ENCODE assay signal across 14 cellular contexts in the genomic region with DNA sequence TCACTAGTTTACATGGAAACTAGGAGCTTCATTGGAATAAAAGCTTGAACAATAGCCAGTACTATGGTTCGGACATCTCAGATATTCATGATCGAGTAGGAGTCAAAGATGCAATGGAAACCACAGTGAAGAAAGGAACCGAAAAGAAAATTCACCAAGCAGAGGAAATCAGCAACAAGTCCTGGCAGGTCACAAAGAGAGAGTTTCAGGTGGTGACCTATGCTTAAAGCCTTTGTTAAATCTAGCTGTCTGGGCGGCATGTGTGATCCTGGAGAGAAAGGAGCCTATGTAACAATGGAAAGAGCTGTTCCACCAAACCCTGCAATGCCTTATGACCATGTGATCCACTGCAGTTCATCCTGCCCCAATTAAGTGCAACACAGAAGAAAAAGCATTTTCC.
DNase-seq lines count a peak whose midpoint lies in the region; ATAC-seq and TF ChIP-seq lines count a peak whose summit lies in the region.
"Had no signal": no experiment of that assay in that cellular context is flagged by ENCODE, and none has a peak within 500 bp of the region (broad histone marks: within the 10 kb centered on the region; RNA-seq: fewer than 3 reads in every experiment).

No MANE protein-coding gene starts in this region.

- peaks cover 41% of the 10 kb centered on the region for H3K4me1 Mint-ChIP-seq in dendritic cell treated with granulocyte-macrophage colony-stimulating factor and Interleukin-4, amounts not matched to agents 40 ng/mL and 50 ng/mL, for 4 days (ENCODE audit: low read depth)
- H3K4me1 Mint-ChIP-seq in activated CD4-positive, alpha-beta memory T cell treated with anti-CD3 and anti-CD28 coated beads for 36 hours (ENCODE audit: low read depth) = no peaks in the 10 kb centered on the region

- intact Hi-C loops in dendritic cell treated with granulocyte-macrophage colony-stimulating factor and Interleukin-4, amounts not matched to agents 40 ng/mL and 50 ng/mL, for 4 days (cut with micrococcal nuclease) = no loop called here
- intact Hi-C loops in activated CD4-positive, alpha-beta memory T cell treated with anti-CD3 and anti-CD28 coated beads for 36 hours (cut with micrococcal nuclease) = no loop called here
- intact Hi-C loops in stomach (cut with DNase I; ENCODE audit: low total_unique reads) = no loop called here

- H3K4me3 ChIP-seq in stomach = no peak overlapping the region
- H3K4me3 ChIP-seq: heart left ventricle, left ventricle myocardium inferior had no signal

- 78 to 92% (median 85%) methylated on average over 4 of the region's 4 CpGs for WGBS in stomach, 5 donors

- TF ChIP-seq CTCF in stomach (IDR thresholded peaks at IDR 0.05) = no peak

- no peaks in the 10 kb centered on the region for H3K36me3 Mint-ChIP-seq in dendritic cell treated with granulocyte-macrophage colony-stimulating factor and Interleukin-4, amounts not matched to agents 40 ng/mL and 50 ng/mL, for 4 days (ENCODE audit: low read depth)
- no peaks in the 10 kb centered on the region for H3K36me3 Mint-ChIP-seq in activated CD4-positive, alpha-beta memory T cell treated with anti-CD3 and anti-CD28 coated beads for 36 hours

- no peak for TF ChIP-seq POLR2A in stomach (IDR thresholded peaks at IDR 0.05)

- no peaks in the 10 kb centered on the region for H3K36me3 ChIP-seq in stomach
- H3K36me3 ChIP-seq: heart left ventricle, left ventricle myocardium inferior had no signal

- H3K4me1 ChIP-seq in stomach = no peaks in the 10 kb centered on the region
- H3K4me1 ChIP-seq: left ventricle myocardium inferior had no signal

- no peaks in the 10 kb centered on the region for H3K9me3 ChIP-seq in stomach
- H3K9me3 ChIP-seq: heart left ventricle, left ventricle myocardium inferior had no signal

- peak; percentile 76 for ATAC-seq in GM18867 (IDR thresholded peaks at IDR 0.05; ENCODE audit: unreplicated experiment)
- peak; percentile 45 for ATAC-seq in GM21529 (IDR thresholded peaks at IDR 0.05; ENCODE audit: unreplicated experiment)
- ATAC-seq in HG03135 (IDR thresholded peaks at IDR 0.05; ENCODE audit: unreplicated experiment) = peak; percentile 40
- ATAC-seq: heart left ventricle had no signal

- H3K27ac Mint-ChIP-seq in dendritic cell treated with granulocyte-macrophage colony-stimulating factor and Interleukin-4, amounts not matched to agents 40 ng/mL and 50 ng/mL, for 4 days = peak overlapping the region; percentile 79
- H3K27ac Mint-ChIP-seq in activated CD4-positive, alpha-beta memory T cell treated with anti-CD3 and anti-CD28 coated beads for 36 hours = no peak overlapping the region

- TF ChIP-seq EP300 in stomach (IDR thresholded peaks at IDR 0.05) = no peak

- no peak overlapping the region for H3K4me3 Mint-ChIP-seq in dendritic cell treated with granulocyte-macrophage colony-stimulating factor and Interleukin-4, amounts not matched to agents 40 ng/mL and 50 ng/mL, for 4 days
- H3K4me3 Mint-ChIP-seq in activated CD4-positive, alpha-beta memory T cell treated with anti-CD3 and anti-CD28 coated beads for 36 hours = no peak overlapping the region

- H3K27ac ChIP-seq in stomach = no peak overlapping the region
- H3K27ac ChIP-seq: heart left ventricle, left ventricle myocardium inferior had no signal

- in situ Hi-C loops in G401 (cut with HindIII; ENCODE audit: low sequenced_read_pairs) = no loop called here

- H3K27me3 ChIP-seq in stomach = no peaks in the 10 kb centered on the region
- H3K27me3 ChIP-seq: heart left ventricle had no signal

- H3K27me3 Mint-ChIP-seq in dendritic cell treated with granulocyte-macrophage colony-stimulating factor and Interleukin-4, amounts not matched to agents 40 ng/mL and 50 ng/mL, for 4 days = no peaks in the 10 kb centered on the region
- peaks cover 2% of the 10 kb centered on the region for H3K27me3 Mint-ChIP-seq in activated CD4-positive, alpha-beta memory T cell treated with anti-CD3 and anti-CD28 coated beads for 36 hours

- CTCF ChIA-PET in activated CD4-positive, alpha-beta memory T cell treated with anti-CD3 and anti-CD28 coated beads for 36 hours (lab: Charles Lee) = no interaction called here

- POLR2A ChIA-PET in activated CD4-positive, alpha-beta memory T cell treated with anti-CD3 and anti-CD28 coated beads for 36 hours (lab: Charles Lee) = no interaction called here

- no peaks in the 10 kb centered on the region for H3K9me3 Mint-ChIP-seq in dendritic cell treated with granulocyte-macrophage colony-stimulating factor and Interleukin-4, amounts not matched to agents 40 ng/mL and 50 ng/mL, for 4 days
- no peaks in the 10 kb centered on the region for H3K9me3 Mint-ChIP-seq in activated CD4-positive, alpha-beta memory T cell treated with anti-CD3 and anti-CD28 coated beads for 36 hours

- no peak for DNase-seq in activated CD4-positive, alpha-beta memory T cell treated with anti-CD3 and anti-CD28 coated beads for 36 hours
- DNase-seq in G401 (ENCODE audit: low spot score) = no peak
- DNase-seq in stomach = no peak
- no peak for DNase-seq in stimulated activated CD4-positive, alpha-beta T cell treated with anti-CD3 and anti-CD28 coated beads, Interleukin-15, amount 100 ng/mL, for 24 hours
- DNase-seq: activated CD4-positive, CD25-positive, alpha-beta regulatory T cell; activated T-cell treated with anti-CD3 and anti-CD28 coated beads, Interleukin-2, amount 50 U/mL, for 1 hour; effector memory CD4-positive, alpha-beta T cell; heart left ventricle; left ventricle myocardium inferior; NCI-H510A had no signal
